ENCODE assay signal across 19 cellular contexts in the genomic region with DNA sequence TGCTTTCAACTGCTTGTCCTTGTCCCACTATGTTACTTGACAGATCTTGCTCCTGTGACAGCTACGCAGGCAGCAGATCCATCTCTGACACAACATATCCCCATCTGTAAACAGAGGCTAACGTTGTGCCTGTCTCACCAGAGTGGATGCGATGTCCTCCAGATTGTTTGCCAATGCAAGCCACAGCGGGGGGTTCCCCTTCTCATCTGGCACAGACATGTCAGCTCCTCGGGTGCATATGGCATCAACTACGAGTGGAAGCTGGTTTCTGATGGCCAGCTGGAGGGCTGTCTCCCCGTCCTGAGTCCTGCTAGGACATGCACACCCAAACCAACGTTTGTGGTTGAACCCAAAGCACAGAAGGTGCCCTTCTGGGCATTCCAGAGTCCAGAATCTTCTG.
"Had no signal": no experiment of that assay in that cellular context is flagged by ENCODE, and none has a peak within 500 bp of the region (broad histone marks: within the 10 kb centered on the region; RNA-seq: fewer than 3 reads in every experiment).

No MANE protein-coding gene starts in this region.

- DNase-seq: activated CD4-positive, alpha-beta T cell treated with anti-CD3 and anti-CD28 coated beads, Interleukin-2, amount 50 U/mL, for 4 hours; activated CD4-positive, CD25-positive, alpha-beta regulatory T cell treated with anti-CD3 and anti-CD28 coated beads, Interleukin-2, amount 50 U/mL, for 72 hours; activated naive CD4-positive, alpha-beta T cell treated with anti-CD3 and anti-CD28 coated beads, Interleukin-2, amount 10 ng/mL, durations not matched to agents 7 days and 5 days; activated T-cell treated with anti-CD3 and anti-CD28 coated beads for 4 hours; adrenal gland; foreskin melanocyte; hypothalamus; left ventricle myocardium inferior; mammary epithelial cell; midbrain; nucleus accumbens; retina; stimulated activated CD4-positive, alpha-beta T cell treated with anti-CD3 and anti-CD28 coated beads, Interleukin-12 subunit alpha, Interleukin-12 subunit beta, amount 100 ng/mL, for 4 hours; stimulated activated CD4-positive, alpha-beta T cell treated with anti-CD3 and anti-CD28 coated beads, Interleukin-1b, Interleukin-23, amount 100 ng/mL, for 48 hours; stimulated activated naive CD4-positive, alpha-beta T cell treated with Interleukin-2 at 50 U/mL for 16 hours; T-helper 1 cell; thyroid gland had no signal

- H3K9me3 ChIP-seq: adrenal gland, breast epithelium, left ventricle myocardium inferior, thyroid gland had no signal

- H3K27me3 ChIP-seq: adrenal gland, breast epithelium, thyroid gland had no signal

- ATAC-seq: activated T-helper 17 cell treated with anti-CD3 and anti-CD28 coated beads, Interleukin-2, amount 50 U/mL, for 72 hours had no signal

- H3K4me1 ChIP-seq: adrenal gland, breast epithelium had no signal

- H3K4me3 ChIP-seq: adrenal gland, breast epithelium, left ventricle myocardium inferior, thyroid gland had no signal

- H3K27ac ChIP-seq: adrenal gland, breast epithelium, thyroid gland had no signal
